In the genomic region with DNA sequence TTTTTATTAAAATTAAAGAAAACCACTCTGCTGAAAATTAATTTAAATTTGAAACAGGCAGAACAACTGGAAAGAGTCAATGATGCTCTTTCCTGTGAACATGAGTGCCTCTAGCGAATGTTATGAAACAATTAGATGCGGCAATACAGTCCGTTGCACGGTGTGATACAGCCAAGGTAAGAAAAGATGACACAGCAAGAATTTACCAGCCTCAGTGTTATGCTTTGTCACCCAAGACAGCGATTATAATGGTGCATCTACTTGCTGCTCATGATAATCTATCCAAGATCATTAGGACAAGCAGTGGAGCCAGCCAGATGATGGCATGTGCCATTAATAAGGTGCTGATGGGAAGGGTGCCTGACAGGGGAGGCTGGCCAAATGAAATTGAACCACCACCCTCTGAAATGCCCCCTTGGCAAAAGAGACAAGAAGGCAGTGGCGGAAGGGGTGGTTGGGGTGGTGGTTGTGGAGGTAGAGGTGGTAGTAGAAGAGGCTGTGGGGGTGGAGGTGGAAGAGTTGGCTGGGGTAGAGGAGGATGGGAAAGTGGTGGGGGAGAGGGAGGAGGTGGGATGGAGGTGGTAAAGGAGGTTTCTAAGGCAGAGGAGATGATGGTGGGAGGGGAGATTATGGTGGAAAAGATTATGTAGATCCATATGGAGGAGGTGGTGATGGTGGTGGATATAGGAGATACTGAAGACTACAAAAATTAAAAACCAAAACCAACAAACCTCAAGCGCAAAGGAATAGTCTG, we compare ENCODE assay signal across 1 cellular context.
TF ChIP-seq lines count a peak whose summit lies in the region.

No MANE protein-coding gene starts in this region.

TF ChIP-seq in HepG2, 621 proteins besides CTCF, POLR2A, EP300 and RAD21:
- no peak for TF ChIP-seq BRD4 (CRISPR knock-in tag; IDR thresholded peaks at IDR 0.05)
- TF ChIP-seq, protein P1, sequence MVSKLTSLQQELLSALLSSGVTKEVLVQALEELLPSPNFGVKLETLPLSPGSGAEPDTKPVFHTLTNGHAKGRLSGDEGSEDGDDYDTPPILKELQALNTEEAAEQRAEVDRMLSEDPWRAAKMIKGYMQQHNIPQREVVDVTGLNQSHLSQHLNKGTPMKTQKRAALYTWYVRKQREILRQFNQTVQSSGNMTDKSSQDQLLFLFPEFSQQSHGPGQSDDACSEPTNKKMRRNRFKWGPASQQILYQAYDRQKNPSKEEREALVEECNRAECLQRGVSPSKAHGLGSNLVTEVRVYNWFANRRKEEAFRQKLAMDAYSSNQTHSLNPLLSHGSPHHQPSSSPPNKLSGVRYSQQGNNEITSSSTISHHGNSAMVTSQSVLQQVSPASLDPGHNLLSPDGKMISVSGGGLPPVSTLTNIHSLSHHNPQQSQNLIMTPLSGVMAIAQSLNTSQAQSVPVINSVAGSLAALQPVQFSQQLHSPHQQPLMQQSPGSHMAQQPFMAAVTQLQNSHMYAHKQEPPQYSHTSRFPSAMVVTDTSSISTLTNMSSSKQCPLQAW (CRISPR knock-in tag; IDR thresholded peaks at IDR 0.05) = no peak
- TF ChIP-seq ZNF274 (CRISPR knock-in tag; IDR thresholded peaks at IDR 0.05) = no peak
- no peak for TF ChIP-seq NCOA5 (CRISPR knock-in tag; IDR thresholded peaks at IDR 0.05)
- no peak for TF ChIP-seq HNF4G (IDR thresholded peaks at IDR 0.05; ENCODE audit: borderline replicate concordance, low read depth, low read length)
- no peak for TF ChIP-seq HNF4G (CRISPR knock-in tag; IDR thresholded peaks at IDR 0.05; ENCODE audit: borderline replicate concordance, low read depth)
- no peak for TF ChIP-seq PITX1 (CRISPR knock-in tag; IDR thresholded peaks at IDR 0.05)
- TF ChIP-seq, protein P2, sequence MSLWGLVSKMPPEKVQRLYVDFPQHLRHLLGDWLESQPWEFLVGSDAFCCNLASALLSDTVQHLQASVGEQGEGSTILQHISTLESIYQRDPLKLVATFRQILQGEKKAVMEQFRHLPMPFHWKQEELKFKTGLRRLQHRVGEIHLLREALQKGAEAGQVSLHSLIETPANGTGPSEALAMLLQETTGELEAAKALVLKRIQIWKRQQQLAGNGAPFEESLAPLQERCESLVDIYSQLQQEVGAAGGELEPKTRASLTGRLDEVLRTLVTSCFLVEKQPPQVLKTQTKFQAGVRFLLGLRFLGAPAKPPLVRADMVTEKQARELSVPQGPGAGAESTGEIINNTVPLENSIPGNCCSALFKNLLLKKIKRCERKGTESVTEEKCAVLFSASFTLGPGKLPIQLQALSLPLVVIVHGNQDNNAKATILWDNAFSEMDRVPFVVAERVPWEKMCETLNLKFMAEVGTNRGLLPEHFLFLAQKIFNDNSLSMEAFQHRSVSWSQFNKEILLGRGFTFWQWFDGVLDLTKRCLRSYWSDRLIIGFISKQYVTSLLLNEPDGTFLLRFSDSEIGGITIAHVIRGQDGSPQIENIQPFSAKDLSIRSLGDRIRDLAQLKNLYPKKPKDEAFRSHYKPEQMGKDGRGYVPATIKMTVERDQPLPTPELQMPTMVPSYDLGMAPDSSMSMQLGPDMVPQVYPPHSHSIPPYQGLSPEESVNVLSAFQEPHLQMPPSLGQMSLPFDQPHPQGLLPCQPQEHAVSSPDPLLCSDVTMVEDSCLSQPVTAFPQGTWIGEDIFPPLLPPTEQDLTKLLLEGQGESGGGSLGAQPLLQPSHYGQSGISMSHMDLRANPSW (CRISPR knock-in tag; IDR thresholded peaks at IDR 0.05; ENCODE audit: borderline replicate concordance) = no peak
- TF ChIP-seq MAFK (conservative IDR thresholded peaks at IDR 0.05 in 1 of 2, IDR thresholded peaks at IDR 0.05 in 1 of 2; ENCODE audit: low read length in 2 of 2) = peak; percentile 52 to 69; a peak in 3 of 4 replicates
- TF ChIP-seq ZNF891 (CRISPR knock-in tag; IDR thresholded peaks at IDR 0.05) = no peak
- TF ChIP-seq MAFF (IDR thresholded peaks at IDR 0.05; ENCODE audit: low read depth, low read length) = peak; percentile 38; the same call in 1 of the 2 replicates
- TF ChIP-seq LCORL (IDR thresholded peaks at IDR 0.05) = no peak
- TF ChIP-seq LCORL (CRISPR knock-in tag; IDR thresholded peaks at IDR 0.05) = no peak
- TF ChIP-seq TBX3 (IDR thresholded peaks at IDR 0.05; ENCODE audit: borderline replicate concordance) = no peak
TF ChIP-seq in HepG2: peak in this region for 2.
